ENCODE assay signal across 17 cellular contexts in the genomic region with DNA sequence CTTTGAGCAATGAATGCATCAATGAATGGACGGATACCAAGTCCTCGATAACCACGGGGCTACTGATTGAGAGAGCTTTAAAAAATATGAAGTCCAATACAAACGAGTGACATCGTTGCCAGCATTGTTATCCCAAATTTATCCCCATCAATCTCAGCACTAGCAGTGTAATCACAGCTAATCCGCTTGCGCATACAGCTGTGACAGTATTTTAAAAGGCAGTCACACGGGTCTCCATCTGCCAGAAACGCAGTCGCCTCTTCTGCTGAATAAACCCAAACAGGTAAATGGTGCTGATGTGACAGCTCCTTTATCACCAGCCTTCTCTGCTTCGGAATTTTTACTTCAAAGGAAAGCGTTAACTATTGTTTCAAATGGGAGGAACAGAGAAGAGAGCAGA.
DNase-seq lines count a peak whose midpoint lies in the region; FAIRE-seq and TF ChIP-seq lines count a peak whose summit lies in the region.
"Had no signal": no experiment of that assay in that cellular context is flagged by ENCODE, and none has a peak within 500 bp of the region (broad histone marks: within the 10 kb centered on the region; RNA-seq: fewer than 3 reads in every experiment).

No MANE protein-coding gene starts in this region.

- no peak overlapping the region for H3K27ac ChIP-seq in mesendoderm (ENCODE audit: low read depth, low read length)
- no peak overlapping the region for H3K27ac ChIP-seq in smooth muscle cell (ENCODE audit: low read depth)
- H3K27ac ChIP-seq: C4-2B, SJCRH30 had no signal

- DNase-seq in D721Med (ENCODE audit: insufficient read length, low spot score) = peak; percentile 52
- peak; percentile 18 for DNase-seq in NCI-H1694 (lab: John Stamatoyannopoulos, UW)
- DNase-seq in astrocyte of the hippocampus (ENCODE audit: low read depth, low spot score) = peak; percentile 7
- peak; percentile 27 for DNase-seq in mesendoderm
- DNase-seq in smooth muscle cell (lab: John Stamatoyannopoulos, UW; ENCODE audit: unreplicated experiment) = no peak
- DNase-seq in GM20000 (ENCODE audit: low spot score) = no peak
- no peak for DNase-seq in posterior vena cava (ENCODE audit: low spot score)
- DNase-seq in COLO668 (lab: John Stamatoyannopoulos, UW; ENCODE audit: unreplicated experiment) = no peak
- DNase-seq: Karpas-422, MG63, NCI-H187, NCI-H526, PC-3, SJCRH30 had no signal

- H3K79me2 ChIP-seq in mesendoderm (ENCODE audit: control insufficient read depth, insufficient read depth, low read length) (no peaks in the 10 kb centered on the region), smooth muscle cell (ENCODE audit: low read depth) (no peaks in the 10 kb centered on the region)

- H2BK5ac ChIP-seq in mesendoderm (ENCODE audit: low read length) = no peak overlapping the region

- H3K79me1 ChIP-seq in mesendoderm (ENCODE audit: low read length) = no peaks in the 10 kb centered on the region

- H3K9ac ChIP-seq in mesendoderm (ENCODE audit: low read length) (no peak overlapping the region), smooth muscle cell (ENCODE audit: low read depth) (no peak overlapping the region)

- WGBS in mesendoderm (ENCODE audit: extremely low coverage, insufficient coverage, low lambda C conversion rate) = no CpG with 5 or more reads among the region's 12 CpGs
- WGBS in smooth muscle cell (ENCODE audit: low lambda C conversion rate) = 82% methylated on average over 12 of the region's 12 CpGs

- TF ChIP-seq CTCF in D721Med (IDR thresholded peaks at IDR 0.05; ENCODE audit: insufficient read depth, missing control alignments) = no peak
- TF ChIP-seq CTCF in smooth muscle cell (IDR thresholded peaks at IDR 0.05; ENCODE audit: borderline replicate concordance, insufficient read depth, poor library complexity, severe bottlenecking) = no peak
- TF ChIP-seq CTCF in GM20000 (IDR thresholded peaks at IDR 0.05; ENCODE audit: extremely low read depth, missing control alignments) = no peak

- no peaks in the 10 kb centered on the region for H3K4me1 ChIP-seq in mesendoderm (ENCODE audit: control insufficient read depth, low read depth, low read length)
- peaks cover 31% of the 10 kb centered on the region for H3K4me1 ChIP-seq in smooth muscle cell (ENCODE audit: low read depth)
- H3K4me1 ChIP-seq: HAP-1, SJCRH30 had no signal

- no peak overlapping the region for H2BK15ac ChIP-seq in mesendoderm (replicated peaks; ENCODE audit: low read depth)

- H3K4me3 ChIP-seq in mesendoderm (ENCODE audit: low read length) = no peak overlapping the region
- no peak overlapping the region for H3K4me3 ChIP-seq in smooth muscle cell
- H3K4me3 ChIP-seq: HAP-1, MG63, SJCRH30 had no signal

- peak; percentile 16 for FAIRE-seq in D721Med (lab: Jason Lieb, UNC)
- FAIRE-seq: GM19239 had no signal

- no peaks in the 10 kb centered on the region for H3K9me3 ChIP-seq in smooth muscle cell (replicated peaks; ENCODE audit: low read depth)
- H3K9me3 ChIP-seq: HAP-1, MG63, SJCRH30 had no signal

- no peak overlapping the region for H3K23ac ChIP-seq in mesendoderm (ENCODE audit: low read length)

- no peaks in the 10 kb centered on the region for H3F3A ChIP-seq in smooth muscle cell (ENCODE audit: low read depth)

- H3K4ac ChIP-seq in mesendoderm (ENCODE audit: low read depth, low read length) = no peak overlapping the region

- no peak overlapping the region for H3K4me2 ChIP-seq in mesendoderm (ENCODE audit: low read length)
- no peak overlapping the region for H3K4me2 ChIP-seq in smooth muscle cell

- H4K8ac ChIP-seq in mesendoderm (ENCODE audit: low read depth, low read length) = no peak overlapping the region

- H4K20me1 ChIP-seq in smooth muscle cell (ENCODE audit: low read depth) = peaks cover 18% of the 10 kb centered on the region

- H2AFZ ChIP-seq in smooth muscle cell (ENCODE audit: low read depth) = no peak overlapping the region

- intact Hi-C loops in posterior vena cava (cut with DNase I) = no loop called here

- H3K36me3 ChIP-seq in mesendoderm (ENCODE audit: control insufficient read depth, insufficient read depth, low read length) (no peaks in the 10 kb centered on the region), smooth muscle cell (ENCODE audit: low read depth) (no peaks in the 10 kb centered on the region)
- H3K36me3 ChIP-seq: HAP-1, SJCRH30 had no signal

- no peak overlapping the region for H4K5ac ChIP-seq in mesendoderm (ENCODE audit: low read length)

- H3K56ac ChIP-seq in mesendoderm (ENCODE audit: low read length) = no peak overlapping the region

- H3K27me3 ChIP-seq in mesendoderm (ENCODE audit: insufficient read depth, low read length, poor library complexity) = no peaks in the 10 kb centered on the region
- H3K27me3 ChIP-seq in smooth muscle cell (ENCODE audit: low read depth) = no peaks in the 10 kb centered on the region
- H3K27me3 ChIP-seq: MG63, SJCRH30 had no signal

- H2BK120ac ChIP-seq in mesendoderm (ENCODE audit: low read depth, low read length) = no peak overlapping the region

- H3K18ac ChIP-seq in mesendoderm (ENCODE audit: low read length) = no peak overlapping the region

- H2AK5ac ChIP-seq in mesendoderm (ENCODE audit: low read length) = no peak overlapping the region

Comparison
In these comparisons a context has a peak if more than half of its experiments do, and no peak if none do; other contexts are left out.
1. DNase-seq: peak in D721Med (single experiment), NCI-H1694 (single experiment), astrocyte of the hippocampus (single experiment) and mesendoderm (single experiment); none in smooth muscle cell (single experiment), GM20000 (single experiment), posterior vena cava (single experiment) and COLO668 (single experiment).